Comparison of ENCODE assay signal across 19 cellular contexts in genomic region chr20:53099851-53100250, GRCh38.
DNase-seq lines count a peak whose midpoint lies in the region; ATAC-seq, FAIRE-seq and TF ChIP-seq lines count a peak whose summit lies in the region.
"Had no signal": no experiment of that assay in that cellular context is flagged by ENCODE, and none has a peak within 500 bp of the region (broad histone marks: within the 10 kb centered on the region; RNA-seq: fewer than 3 reads in every experiment).

No MANE protein-coding gene starts in this region.

- no peaks in the 10 kb centered on the region for H3K27me3 Mint-ChIP-seq in astrocyte (ENCODE audit: low read depth, unreplicated experiment)
- no peaks in the 10 kb centered on the region for H3K27me3 Mint-ChIP-seq in progenitor cell of endocrine pancreas
- H3K27me3 Mint-ChIP-seq: IgD-negative memory B cell had no signal

- no peak for ATAC-seq in HG03196 (IDR thresholded peaks at IDR 0.05; ENCODE audit: unreplicated experiment)

- no peaks in the 10 kb centered on the region for H3K9me3 ChIP-seq in astrocyte (ENCODE audit: insufficient read depth, low read depth, low read length)
- H3K9me3 ChIP-seq: HAP-1, SK-N-SH had no signal

- no peak overlapping the region for H3K27ac ChIP-seq in astrocyte (ENCODE audit: low read depth, low read length)

- H4K20me1 ChIP-seq in astrocyte (ENCODE audit: insufficient read depth, low read length), result no peaks in the 10 kb centered on the region

- H3K4me3 ChIP-seq in astrocyte (ENCODE audit: insufficient read depth, low read depth, low read length), result no peak overlapping the region
- no peak overlapping the region for H3K4me3 ChIP-seq in fibroblast of the aortic adventitia (ENCODE audit: low read depth, low read length)
- H3K4me3 ChIP-seq: HAP-1 had no signal

- no peak overlapping the region for H3K4me3 Mint-ChIP-seq in astrocyte (ENCODE audit: unreplicated experiment)
- H3K4me3 Mint-ChIP-seq in progenitor cell of endocrine pancreas (ENCODE audit: low read depth), result no peak overlapping the region
- H3K4me3 Mint-ChIP-seq: CD14-positive monocyte, IgD-negative memory B cell had no signal

- H3K79me2 ChIP-seq in astrocyte (ENCODE audit: insufficient read depth, low read length), result no peaks in the 10 kb centered on the region

- TF ChIP-seq CTCF in astrocyte (IDR thresholded peaks at IDR 0.05; ENCODE audit: insufficient read depth, low read depth, low read length) (no peak), fibroblast of the aortic adventitia (IDR thresholded peaks at IDR 0.05; ENCODE audit: insufficient read depth, low read length) (no peak), progenitor cell of endocrine pancreas (IDR thresholded peaks at IDR 0.05; ENCODE audit: unreplicated experiment) (no peak)

- H2AFZ ChIP-seq in astrocyte (ENCODE audit: low read depth, low read length), result no peak overlapping the region

- no peak for DNase-seq in HTR-8/SVneo (ENCODE audit: insufficient read length, low spot score)
- peak; percentile 89 for DNase-seq in astrocyte (ENCODE audit: low read depth)
- DNase-seq in fibroblast of the aortic adventitia (ENCODE audit: low read depth), result peak; percentile 25
- DNase-seq in progenitor cell of endocrine pancreas (ENCODE audit: low spot score, unreplicated experiment), result no peak
- DNase-seq in activated gamma-delta T cell (lab: John Stamatoyannopoulos, UW), result no peak
- no peak for DNase-seq in DMS53 (lab: John Stamatoyannopoulos, UW)
- DNase-seq: AML-193; DMS 273 treated with DMSO at 0.1 percent for 48 hours; GDM1; Karpas-422; NCI-H2081 treated with DMSO at 0.1 percent for 48 hours; NCI-H748 treated with DMSO at 0.1 percent for 48 hours; NK-92 treated with Interleukin-12 subunit alpha and Interleukin-12 subunit beta, amount 100 ng/mL, for 24 hours; SHP77 treated with DMSO at 0.1 percent for 48 hours had no signal

- H3K36me3 ChIP-seq in astrocyte (ENCODE audit: insufficient read depth, low read length), result no peaks in the 10 kb centered on the region
- H3K36me3 ChIP-seq: HAP-1 had no signal

- no peaks in the 10 kb centered on the region for H3K36me3 Mint-ChIP-seq in astrocyte (ENCODE audit: low read depth, unreplicated experiment)
- peaks cover 2% of the 10 kb centered on the region for H3K36me3 Mint-ChIP-seq in progenitor cell of endocrine pancreas (ENCODE audit: insufficient read depth)
- H3K36me3 Mint-ChIP-seq: CD14-positive monocyte, IgD-negative memory B cell had no signal

- H3K27ac Mint-ChIP-seq in astrocyte (ENCODE audit: unreplicated experiment), result no peak overlapping the region
- H3K27ac Mint-ChIP-seq in progenitor cell of endocrine pancreas, result peak overlapping the region; percentile 81
- H3K27ac Mint-ChIP-seq: CD14-positive monocyte, IgD-negative memory B cell had no signal

- peaks cover 5% of the 10 kb centered on the region for H3K4me1 ChIP-seq in astrocyte (ENCODE audit: insufficient read depth, low read length)
- H3K4me1 ChIP-seq: HAP-1 had no signal

- H3K9me3 Mint-ChIP-seq in astrocyte (ENCODE audit: unreplicated experiment) (peaks cover 5% of the 10 kb centered on the region), progenitor cell of endocrine pancreas (ENCODE audit: low read depth) (peaks cover 3% of the 10 kb centered on the region)

- H3K27me3 ChIP-seq in astrocyte (ENCODE audit: insufficient read depth, low read length), result no peaks in the 10 kb centered on the region

- no peak overlapping the region for H3K9ac ChIP-seq in astrocyte (ENCODE audit: low read length)
- H3K9ac ChIP-seq: SK-N-SH had no signal

- FAIRE-seq in HTR-8/SVneo (lab: Jason Lieb, UNC) (peak; percentile 40), astrocyte (lab: Jason Lieb, UNC) (no peak)

- H3K4me1 Mint-ChIP-seq in astrocyte (ENCODE audit: low read depth, unreplicated experiment) (peaks cover 3% of the 10 kb centered on the region), progenitor cell of endocrine pancreas (ENCODE audit: low read depth) (peaks cover 6% of the 10 kb centered on the region)
- H3K4me1 Mint-ChIP-seq: CD14-positive monocyte had no signal

- no peak overlapping the region for H3K4me2 ChIP-seq in astrocyte (ENCODE audit: low read length)
- H3K4me2 ChIP-seq: SK-N-SH had no signal

Comparison
In these comparisons a context has a peak if more than half of its experiments do, and no peak if none do; other contexts are left out.
1. DNase-seq: peak in astrocyte (single experiment) and fibroblast of the aortic adventitia (single experiment); none in HTR-8/SVneo (single experiment), progenitor cell of endocrine pancreas (single experiment), activated gamma-delta T cell (single experiment) and DMS53 (single experiment).